34 cellular contexts compared by ENCODE assay signal in the genomic region with DNA sequence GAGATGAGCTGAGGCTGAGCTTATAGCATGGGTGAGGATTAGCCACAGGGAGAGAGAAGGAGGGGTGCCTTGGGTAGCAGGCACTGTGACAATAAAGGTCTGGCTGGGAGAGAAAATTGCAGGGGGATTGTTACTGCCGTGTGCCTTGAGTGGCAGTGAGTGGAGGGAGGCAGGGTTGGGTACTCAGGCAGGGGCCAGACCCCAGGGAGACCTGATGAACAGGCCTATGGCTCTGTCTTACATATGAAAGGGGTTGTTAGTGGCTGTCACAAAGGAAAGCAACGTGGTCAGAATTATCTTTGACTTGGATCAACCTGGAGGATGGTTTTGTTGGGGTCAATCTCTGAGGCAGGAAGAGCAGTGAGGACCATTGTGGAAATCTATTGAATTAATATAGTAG.
"Had no signal": no experiment of that assay in that cellular context is flagged by ENCODE, and none has a peak within 500 bp of the region (broad histone marks: within the 10 kb centered on the region; RNA-seq: fewer than 3 reads in every experiment).

No MANE protein-coding gene starts in this region.

- H3K9me3 Mint-ChIP-seq: activated B cell treated with CpG ODN at 0.5 μM for 24 hours; activated CD4-positive, alpha-beta memory T cell treated with anti-CD3 and anti-CD28 coated beads for 36 hours; activated CD4-positive, alpha-beta T cell treated with anti-CD3 and anti-CD28 coated beads, Interleukin-2, amount 10 ng/mL, durations not matched to agents 24 days and 14 days; activated CD8-positive, alpha-beta T cell treated with anti-CD3 and anti-CD28 coated beads for 36 hours; activated naive CD4-positive, alpha-beta T cell treated with anti-CD3 and anti-CD28 coated beads for 36 hours; activated T-helper 1 cell treated with anti-CD3 and anti-CD28 coated beads, Interleukin-12 subunit alpha, Interleukin-12 subunit beta, Interleukin-2, Interleukin-4 antibody, amounts not matched to agents 30 ng/mL and 10 ng/mL and 1 ng/mL, durations not matched to agents 14 hours and 24 hours and 36 hours; activated T-helper 17 cell treated with anti-CD3 and anti-CD28 coated beads, Interleukin-2, amount 50 U/mL, for 72 hours; T-helper 1 cell treated with Interleukin-12 subunit alpha and Interleukin-12 subunit beta and Interleukin-4 antibody, amounts not matched to agents 30 μg/mL and 1 μg/mL, for 36 hours; T-helper 2 cell treated with Interferon-gamma antibody and Interleukin-4, amounts not matched to agents 5 μg/mL and 100 μg/mL, for 36 hours had no signal

- H3K4me1 Mint-ChIP-seq: activated B cell treated with CpG ODN at 0.5 μM for 24 hours; activated CD4-positive, alpha-beta T cell treated with anti-CD3 and anti-CD28 coated beads, Interleukin-2, amount 10 ng/mL, durations not matched to agents 24 days and 14 days; activated naive CD8-positive, alpha-beta T cell treated with anti-CD3 and anti-CD28 coated beads for 36 hours; activated T-helper 17 cell treated with anti-CD3 and anti-CD28 coated beads, Interleukin-2, amount 50 U/mL, for 72 hours had no signal

- DNase-seq: activated B cell treated with CpG ODN at 0.5 μM for 24 hours; activated CD4-positive, alpha-beta memory T cell treated with anti-CD3 and anti-CD28 coated beads for 36 hours; activated CD4-positive, alpha-beta T cell treated with anti-CD3 and anti-CD28 coated beads for 4 hours; activated CD4-positive, alpha-beta T cell treated with anti-CD3 and anti-CD28 coated beads, Interleukin-2, amount 10 ng/mL, durations not matched to agents 24 days and 14 days; activated CD4-positive, alpha-beta T cell treated with anti-CD3 and anti-CD28 coated beads, Interleukin-2, amount 50 U/mL, for 1 hour; activated CD4-positive, alpha-beta T cell treated with anti-CD3 and anti-CD28 coated beads, Interleukin-2, amount 50 U/mL, for 4 hours; activated CD4-positive, CD25-positive, alpha-beta regulatory T cell treated with anti-CD3 and anti-CD28 coated beads, Interleukin-2, amount 50 U/mL, for 72 hours; activated CD8-positive, alpha-beta memory T cell treated with anti-CD3 and anti-CD28 coated beads, Interleukin-2, amount 50 U/mL, for 4 hours; activated CD8-positive, alpha-beta T cell treated with anti-CD3 and anti-CD28 coated beads for 36 hours; activated effector memory CD4-positive, alpha-beta T cell treated with anti-CD3 and anti-CD28 coated beads, Interleukin-2, amount 50 U/mL, for 16 hours; activated gamma-delta T cell treated with Interleukin-2 at 50 U/mL for 16 hours; activated naive CD4-positive, alpha-beta T cell; activated naive CD4-positive, alpha-beta T cell treated with anti-CD3 and anti-CD28 coated beads for 36 hours; activated naive CD4-positive, alpha-beta T cell treated with anti-CD3 and anti-CD28 coated beads, Interleukin-2, amount 50 U/mL, for 16 hours; activated naive CD8-positive, alpha-beta T cell treated with anti-CD3 and anti-CD28 coated beads for 36 hours; activated T-cell treated with anti-CD3 and anti-CD28 coated beads for 4 hours; activated T-cell treated with anti-CD3 and anti-CD28 coated beads, Interleukin-2, amount 50 U/mL, for 1 hour; activated T-cell treated with anti-CD3 and anti-CD28 coated beads, Interleukin-2, amount 50 U/mL, for 4 hours; activated T-cell treated with anti-CD3 and anti-CD28 coated beads, Interleukin-2, amount 50 U/mL, for 72 hours; adrenal gland; amniotic stem cell; aorta; body of pancreas; brain microvascular endothelial cell; central memory CD4-positive, alpha-beta T cell; T-helper 1 cell; T-helper 2 cell; T-helper 9 cell had no signal

- H3K4me3 ChIP-seq: adrenal gland, body of pancreas, breast epithelium had no signal

- ATAC-seq: activated CD8-positive, alpha-beta T cell treated with anti-CD3 and anti-CD28 coated beads for 36 hours; activated naive CD4-positive, alpha-beta T cell treated with anti-CD3 and anti-CD28 coated beads, Interleukin-2, amount 50 U/mL, for 72 hours; activated T-cell treated with anti-CD3 and anti-CD28 coated beads, Interleukin-2, amount 50 U/mL, for 4 hours; activated T-cell treated with anti-CD3 and anti-CD28 coated beads, Interleukin-2, amount 50 U/mL, for 72 hours; activated T-helper 17 cell treated with anti-CD3 and anti-CD28 coated beads, Interleukin-2, amount 50 U/mL, for 72 hours; body of pancreas had no signal

- H3K36me3 Mint-ChIP-seq: activated CD4-positive, alpha-beta memory T cell treated with anti-CD3 and anti-CD28 coated beads for 36 hours; activated naive CD4-positive, alpha-beta T cell treated with anti-CD3 and anti-CD28 coated beads, Interleukin-2, amount 50 U/mL, for 72 hours; activated naive CD8-positive, alpha-beta T cell treated with anti-CD3 and anti-CD28 coated beads for 36 hours had no signal

- H3K27me3 Mint-ChIP-seq: activated B cell treated with CpG ODN at 0.5 μM for 24 hours; activated CD4-positive, alpha-beta T cell treated with anti-CD3 and anti-CD28 coated beads, Interleukin-2, amount 10 ng/mL, durations not matched to agents 24 days and 14 days; activated naive CD8-positive, alpha-beta T cell treated with anti-CD3 and anti-CD28 coated beads for 36 hours had no signal

- H3K27ac ChIP-seq: adrenal gland, body of pancreas, brain microvascular endothelial cell, breast epithelium had no signal

- H3K36me3 ChIP-seq: adrenal gland, brain microvascular endothelial cell, breast epithelium had no signal

- H3K4me1 ChIP-seq: adrenal gland, body of pancreas, breast epithelium had no signal

- H3K4me3 Mint-ChIP-seq: activated B cell treated with CpG ODN at 0.5 μM for 24 hours; activated CD4-positive, alpha-beta memory T cell treated with anti-CD3 and anti-CD28 coated beads for 36 hours; activated CD4-positive, alpha-beta T cell treated with anti-CD3 and anti-CD28 coated beads, Interleukin-2, amount 10 ng/mL, durations not matched to agents 24 days and 14 days; activated CD8-positive, alpha-beta T cell treated with anti-CD3 and anti-CD28 coated beads for 36 hours; activated naive CD4-positive, alpha-beta T cell treated with anti-CD3 and anti-CD28 coated beads for 36 hours; activated naive CD8-positive, alpha-beta T cell treated with anti-CD3 and anti-CD28 coated beads for 36 hours; activated T-cell treated with anti-CD3 and anti-CD28 coated beads, Interleukin-2, amount 50 U/mL, for 4 hours; activated T-cell treated with anti-CD3 and anti-CD28 coated beads, Interleukin-2, amount 50 U/mL, for 72 hours; activated T-helper 1 cell treated with anti-CD3 and anti-CD28 coated beads, Interleukin-12 subunit alpha, Interleukin-12 subunit beta, Interleukin-2, Interleukin-4 antibody, amounts not matched to agents 30 ng/mL and 10 ng/mL and 1 ng/mL, durations not matched to agents 14 hours and 24 hours and 36 hours; activated T-helper 17 cell treated with anti-CD3 and anti-CD28 coated beads, Interleukin-2, amount 50 U/mL, for 72 hours; T-helper 1 cell treated with Interleukin-12 subunit alpha and Interleukin-12 subunit beta and Interleukin-4 antibody, amounts not matched to agents 30 μg/mL and 1 μg/mL, for 36 hours; T-helper 2 cell treated with Interferon-gamma antibody and Interleukin-4, amounts not matched to agents 5 μg/mL and 100 μg/mL, for 36 hours had no signal

- H3K27ac Mint-ChIP-seq: activated B cell treated with CpG ODN at 0.5 μM for 24 hours; activated CD4-positive, alpha-beta memory T cell treated with anti-CD3 and anti-CD28 coated beads for 36 hours; activated CD4-positive, alpha-beta T cell treated with anti-CD3 and anti-CD28 coated beads, Interleukin-2, amount 10 ng/mL, durations not matched to agents 24 days and 14 days; activated CD8-positive, alpha-beta T cell treated with anti-CD3 and anti-CD28 coated beads for 36 hours; activated naive CD4-positive, alpha-beta T cell treated with anti-CD3 and anti-CD28 coated beads for 36 hours; activated naive CD4-positive, alpha-beta T cell treated with anti-CD3 and anti-CD28 coated beads, Interleukin-2, amount 50 U/mL, for 72 hours; activated naive CD8-positive, alpha-beta T cell treated with anti-CD3 and anti-CD28 coated beads for 36 hours; activated T-cell treated with anti-CD3 and anti-CD28 coated beads, Interleukin-2, amount 50 U/mL, for 72 hours; activated T-helper 1 cell treated with anti-CD3 and anti-CD28 coated beads, Interleukin-12 subunit alpha, Interleukin-12 subunit beta, Interleukin-2, Interleukin-4 antibody, amounts not matched to agents 30 ng/mL and 10 ng/mL and 1 ng/mL, durations not matched to agents 14 hours and 24 hours and 36 hours; activated T-helper 17 cell treated with anti-CD3 and anti-CD28 coated beads, Interleukin-2, amount 50 U/mL, for 72 hours; T-helper 1 cell treated with Interleukin-12 subunit alpha and Interleukin-12 subunit beta and Interleukin-4 antibody, amounts not matched to agents 30 μg/mL and 1 μg/mL, for 36 hours; T-helper 2 cell treated with Interferon-gamma antibody and Interleukin-4, amounts not matched to agents 5 μg/mL and 100 μg/mL, for 36 hours had no signal

- H3K9me3 ChIP-seq: adrenal gland, body of pancreas, breast epithelium had no signal

- H3K27me3 ChIP-seq: body of pancreas, brain microvascular endothelial cell, breast epithelium had no signal
